In the genomic region with DNA sequence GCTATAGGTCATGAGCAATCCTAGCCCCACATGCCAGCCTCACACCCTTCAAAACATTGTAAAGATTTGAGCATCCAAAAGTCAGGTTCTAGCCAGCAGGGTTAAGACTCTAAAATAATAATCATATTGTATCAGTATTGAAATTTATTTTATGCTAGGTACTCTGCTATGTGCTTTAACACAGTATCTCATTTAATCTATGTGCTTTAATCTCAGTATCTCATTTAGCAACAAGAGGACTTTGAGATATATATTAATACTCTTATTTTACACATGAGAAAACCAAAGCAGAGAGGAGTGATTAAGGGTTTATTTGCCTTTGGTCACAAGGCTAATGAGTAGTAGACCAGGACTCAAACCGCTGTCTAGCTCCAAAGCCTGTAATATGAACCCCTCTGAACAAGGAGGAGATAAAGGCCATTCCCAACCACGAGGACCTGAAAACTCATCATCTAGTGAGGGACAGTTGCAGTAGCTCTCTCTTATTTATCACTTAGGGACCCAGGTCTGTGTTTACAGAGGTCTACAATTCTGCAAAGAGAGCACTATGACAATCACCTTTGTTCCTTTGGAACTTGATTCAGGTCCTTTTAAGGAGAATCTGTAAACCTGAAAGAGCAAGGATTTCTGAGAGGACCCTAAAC, we compare ENCODE assay signal across 16 cellular contexts.
DNase-seq lines count a peak whose midpoint lies in the region; ATAC-seq, FAIRE-seq and TF ChIP-seq lines count a peak whose summit lies in the region.
"Had no signal": no experiment of that assay in that cellular context is flagged by ENCODE, and none has a peak within 500 bp of the region (broad histone marks: within the 10 kb centered on the region; RNA-seq: fewer than 3 reads in every experiment).

No MANE protein-coding gene starts in this region.

- peak overlapping the region; percentile 62 for H2AFZ ChIP-seq in astrocyte (ENCODE audit: low read depth, low read length)

- FAIRE-seq in astrocyte (lab: Jason Lieb, UNC): no peak
- FAIRE-seq: endothelial cell of umbilical vein had no signal

- no peaks in the 10 kb centered on the region for H4K20me1 ChIP-seq in astrocyte (ENCODE audit: insufficient read depth, low read length)

- H3K9me3 ChIP-seq in astrocyte (ENCODE audit: insufficient read depth, low read depth, low read length): no peaks in the 10 kb centered on the region
- no peaks in the 10 kb centered on the region for H3K9me3 ChIP-seq in muscle layer of colon (ENCODE audit: low read length)
- no peaks in the 10 kb centered on the region for H3K9me3 ChIP-seq in effector memory CD4-positive, alpha-beta T cell (ENCODE audit: control insufficient read depth, low read length)
- H3K9me3 ChIP-seq: Peyer's patch had no signal

- H3K27ac Mint-ChIP-seq in astrocyte (ENCODE audit: unreplicated experiment): no peak overlapping the region
- no peak overlapping the region for H3K27ac Mint-ChIP-seq in activated naive CD4-positive, alpha-beta T cell treated with anti-CD3 and anti-CD28 coated beads, Interleukin-2, amount 50 U/mL, for 72 hours
- H3K27ac Mint-ChIP-seq: activated CD4-positive, alpha-beta memory T cell treated with anti-CD3 and anti-CD28 coated beads for 36 hours; H9; progenitor cell of endocrine pancreas had no signal

- peaks cover 7% of the 10 kb centered on the region for H3K9me3 Mint-ChIP-seq in astrocyte (ENCODE audit: unreplicated experiment)
- peaks cover 0 to 5% of the 10 kb centered on the region in 2 donors for H3K9me3 Mint-ChIP-seq in activated naive CD4-positive, alpha-beta T cell treated with anti-CD3 and anti-CD28 coated beads, Interleukin-2, amount 50 U/mL, for 72 hours
- H3K9me3 Mint-ChIP-seq: activated CD4-positive, alpha-beta memory T cell treated with anti-CD3 and anti-CD28 coated beads for 36 hours had no signal

- no peak overlapping the region for H3K4me3 ChIP-seq in astrocyte (ENCODE audit: insufficient read depth, low read depth, low read length)
- no peak overlapping the region for H3K4me3 ChIP-seq in muscle layer of colon (ENCODE audit: low read depth in 1 of 2, low read length in 2 of 2)
- H3K4me3 ChIP-seq in effector memory CD4-positive, alpha-beta T cell (ENCODE audit: insufficient read depth, low read depth, low read length, poor library complexity, severe bottlenecking): no peak overlapping the region

- H3K4me1 Mint-ChIP-seq in astrocyte (ENCODE audit: low read depth, unreplicated experiment): peaks cover 21% of the 10 kb centered on the region

- H3K4me1 ChIP-seq in astrocyte (ENCODE audit: insufficient read depth, low read length) (peaks cover 30% of the 10 kb centered on the region), muscle layer of colon (ENCODE audit: insufficient read depth, low read length) (peaks cover 26% of the 10 kb centered on the region)
- H3K4me1 ChIP-seq in effector memory CD4-positive, alpha-beta T cell (ENCODE audit: control insufficient read depth, insufficient read depth, low read length, poor library complexity, severe bottlenecking): peaks cover 5% of the 10 kb centered on the region

- no peak overlapping the region for H3K4me3 Mint-ChIP-seq in astrocyte (ENCODE audit: unreplicated experiment)
- H3K4me3 Mint-ChIP-seq: activated CD4-positive, alpha-beta memory T cell treated with anti-CD3 and anti-CD28 coated beads for 36 hours had no signal

- ATAC-seq in activated naive CD4-positive, alpha-beta T cell treated with anti-CD3 and anti-CD28 coated beads, Interleukin-2, amount 50 U/mL, for 72 hours: no peak

- H3K4me2 ChIP-seq in astrocyte (ENCODE audit: low read length): peak overlapping the region; percentile 72

- H3K27me3 Mint-ChIP-seq in astrocyte (ENCODE audit: low read depth, unreplicated experiment): no peaks in the 10 kb centered on the region
- H3K27me3 Mint-ChIP-seq: activated CD4-positive, alpha-beta memory T cell treated with anti-CD3 and anti-CD28 coated beads for 36 hours had no signal

- DNase-seq in A172 (ENCODE audit: low spot score) (peak; percentile 23), EL (peak; percentile 27), astrocyte (ENCODE audit: low read depth) (peak; percentile 81), nucleus accumbens (lab: John Stamatoyannopoulos, UW) (no peak)
- DNase-seq in activated naive CD4-positive, alpha-beta T cell treated with anti-CD3 and anti-CD28 coated beads, Interleukin-2, amount 50 U/mL, for 72 hours (ENCODE audit: low spot score in 2 of 2): no peak
- DNase-seq in effector CD4-positive, alpha-beta T cell: no peak
- DNase-seq in effector memory CD4-positive, alpha-beta T cell: no peak
- DNase-seq: activated CD4-positive, alpha-beta memory T cell treated with anti-CD3 and anti-CD28 coated beads for 36 hours; H9; NCI-H1092; stimulated activated CD4-positive, alpha-beta T cell treated with anti-CD3 and anti-CD28 coated beads, Interleukin-4, amount 100 ng/mL, for 4 hours; stimulated activated naive CD4-positive, alpha-beta T cell had no signal

- H3K36me3 ChIP-seq in astrocyte (ENCODE audit: insufficient read depth, low read length) (no peaks in the 10 kb centered on the region), muscle layer of colon (ENCODE audit: insufficient read depth, low read length) (no peaks in the 10 kb centered on the region)
- H3K36me3 ChIP-seq in effector memory CD4-positive, alpha-beta T cell (ENCODE audit: control insufficient read depth, insufficient read depth, low read length): no peaks in the 10 kb centered on the region
- H3K36me3 ChIP-seq: Peyer's patch had no signal

- no peaks in the 10 kb centered on the region for H3K79me2 ChIP-seq in astrocyte (ENCODE audit: insufficient read depth, low read length)

- H3K36me3 Mint-ChIP-seq in astrocyte (ENCODE audit: low read depth, unreplicated experiment): no peaks in the 10 kb centered on the region
- H3K36me3 Mint-ChIP-seq in activated naive CD4-positive, alpha-beta T cell treated with anti-CD3 and anti-CD28 coated beads, Interleukin-2, amount 50 U/mL, for 72 hours: no peaks in the 10 kb centered on the region
- H3K36me3 Mint-ChIP-seq: activated CD4-positive, alpha-beta memory T cell treated with anti-CD3 and anti-CD28 coated beads for 36 hours had no signal

- H3K27ac ChIP-seq in astrocyte (ENCODE audit: low read depth, low read length) (no peak overlapping the region), muscle layer of colon (ENCODE audit: low read depth, low read length) (peak overlapping the region; percentile 76)
- no peak overlapping the region for H3K27ac ChIP-seq in effector memory CD4-positive, alpha-beta T cell (ENCODE audit: insufficient read depth, low read length, poor library complexity, severe bottlenecking)

- H3K27me3 ChIP-seq in astrocyte (ENCODE audit: insufficient read depth, low read length) (no peaks in the 10 kb centered on the region), muscle layer of colon (ENCODE audit: control insufficient read depth in 1 of 2, insufficient read depth in 2 of 2, low read length in 2 of 2) (no peaks in the 10 kb centered on the region)
- no peaks in the 10 kb centered on the region for H3K27me3 ChIP-seq in effector memory CD4-positive, alpha-beta T cell (replicated peaks; ENCODE audit: control insufficient read depth, insufficient read depth, low read length, poor library complexity, severe bottlenecking)
- H3K27me3 ChIP-seq: Peyer's patch had no signal

- TF ChIP-seq CTCF in astrocyte (IDR thresholded peaks at IDR 0.05; ENCODE audit: insufficient read depth, low read depth, low read length): no peak

- H3K9ac ChIP-seq in astrocyte (ENCODE audit: low read length) (peak overlapping the region; percentile 22), muscle layer of colon (ENCODE audit: low read length) (no peak overlapping the region)

Comparison
In these comparisons a context has a peak if more than half of its experiments do, and no peak if none do; other contexts are left out.
1. DNase-seq: peak in A172 (single experiment), EL (single experiment) and astrocyte (single experiment); none in nucleus accumbens (0 of 56), activated naive CD4-positive, alpha-beta T cell treated with anti-CD3 and anti-CD28 coated beads, Interleukin-2, amount 50 U/mL, for 72 hours (0 of 2), effector CD4-positive, alpha-beta T cell (single experiment) and effector memory CD4-positive, alpha-beta T cell (0 of 3).